In genomic region chr2:171260471-171261424, GRCh38 we compare ENCODE assay signal across 10 cellular contexts.
DNase-seq lines count a peak whose midpoint lies in the region; ATAC-seq, FAIRE-seq and TF ChIP-seq lines count a peak whose summit lies in the region.
"Had no signal": no experiment of that assay in that cellular context is flagged by ENCODE, and none has a peak within 500 bp of the region (broad histone marks: within the 10 kb centered on the region; RNA-seq: fewer than 3 reads in every experiment).

No MANE protein-coding gene starts in this region.

- FAIRE-seq in GM18507 (lab: Jason Lieb, UNC), result peak; percentile 72

- POLR2A ChIA-PET in activated CD4-positive, alpha-beta T cell treated with anti-CD3 and anti-CD28 coated beads, Interleukin-2, amount 10 ng/mL, durations not matched to agents 7 days and 5 days (lab: Charles Lee), result interaction anchor here (1.2 kb wide), 1 partner anchor 59 kb away, joined by 3 read pairs; no protein-coding TSS in a partner anchor

- CTCF ChIA-PET in activated CD4-positive, alpha-beta T cell treated with anti-CD3 and anti-CD28 coated beads, Interleukin-2, amount 10 ng/mL, durations not matched to agents 7 days and 5 days (lab: Charles Lee), result interaction anchor here (0.6 to 1.0 kb wide), 3 partner anchors 31 to 332 kb away, joined by 3 read pairs; partner anchors contain the start of gene GORASP2

- peaks cover 23% of the 10 kb centered on the region for H3K4me1 Mint-ChIP-seq in activated CD4-positive, alpha-beta T cell treated with anti-CD3 and anti-CD28 coated beads, Interleukin-2, amount 10 ng/mL, durations not matched to agents 7 days and 5 days
- peaks cover 16% of the 10 kb centered on the region for H3K4me1 Mint-ChIP-seq in CD14-positive monocyte

- no peak for TF ChIP-seq CTCF in CD14-positive monocyte (IDR thresholded peaks at IDR 0.05)

- H3K9me3 Mint-ChIP-seq in activated CD4-positive, alpha-beta T cell treated with anti-CD3 and anti-CD28 coated beads, Interleukin-2, amount 10 ng/mL, durations not matched to agents 7 days and 5 days, result peaks cover 3% of the 10 kb centered on the region
- H3K9me3 Mint-ChIP-seq in CD14-positive monocyte, result peaks cover 0 to 6% (median 3%) of the 10 kb centered on the region in 7 donors

- H3K27ac Mint-ChIP-seq in activated CD4-positive, alpha-beta T cell treated with anti-CD3 and anti-CD28 coated beads, Interleukin-2, amount 10 ng/mL, durations not matched to agents 7 days and 5 days, result peak overlapping the region; percentile 38
- peak overlapping the region in 1 of 7 donors; percentile 11 for H3K27ac Mint-ChIP-seq in CD14-positive monocyte

- intact Hi-C loops in CD14-positive monocyte (cut with micrococcal nuclease), result loop anchor here in 1 of 2 donors (5.0 kb wide), 1 partner anchor 162 kb away; no protein-coding TSS in a partner anchor

- H3K36me3 Mint-ChIP-seq in activated CD4-positive, alpha-beta T cell treated with anti-CD3 and anti-CD28 coated beads, Interleukin-2, amount 10 ng/mL, durations not matched to agents 7 days and 5 days (ENCODE audit: low read depth), result peaks cover 4% of the 10 kb centered on the region
- H3K36me3 Mint-ChIP-seq in CD14-positive monocyte, result no peaks in the 10 kb centered on the region

- no peak overlapping the region for H3K4me3 Mint-ChIP-seq in activated CD4-positive, alpha-beta T cell treated with anti-CD3 and anti-CD28 coated beads, Interleukin-2, amount 10 ng/mL, durations not matched to agents 7 days and 5 days
- peak overlapping the region in 1 of 2 donors; percentile 56 for H3K4me3 Mint-ChIP-seq in CD14-positive monocyte

- DNase-seq in GM18507 (ENCODE audit: extremely low spot score, insufficient read length, low read depth) (no peak), NCI-H2227 (lab: John Stamatoyannopoulos, UW; ENCODE audit: unreplicated experiment) (no peak), CD14-positive monocyte (ENCODE audit: low spot score) (no peak), epidermal melanocyte (ENCODE audit: insufficient read length, low spot score) (no peak), putamen (ENCODE audit: low spot score) (no peak)
- no peak for DNase-seq in activated CD4-positive, alpha-beta T cell treated with anti-CD3 and anti-CD28 coated beads, Interleukin-2, amount 10 ng/mL, durations not matched to agents 7 days and 5 days
- DNase-seq in stimulated activated CD4-positive, alpha-beta T cell treated with anti-CD3 and anti-CD28 coated beads, Interleukin-12 subunit alpha, Interleukin-12 subunit beta, amount 100 ng/mL, for 48 hours (ENCODE audit: low read depth in 2 of 3, low spot score in 1 of 3), result peak; percentile 14 to 39 (median 28)
- DNase-seq: amniotic stem cell, Peyer's patch had no signal

- no peaks in the 10 kb centered on the region for H3K27me3 Mint-ChIP-seq in activated CD4-positive, alpha-beta T cell treated with anti-CD3 and anti-CD28 coated beads, Interleukin-2, amount 10 ng/mL, durations not matched to agents 7 days and 5 days
- H3K27me3 Mint-ChIP-seq in CD14-positive monocyte (ENCODE audit: low read depth in 3 of 3), result peaks cover 1 to 3% (median 2%) of the 10 kb centered on the region in 3 donors

- peak; percentile 43 for ATAC-seq in HG03565 (IDR thresholded peaks at IDR 0.05; ENCODE audit: unreplicated experiment)

Comparison
In these comparisons a context has a peak if more than half of its experiments do, and no peak if none do; other contexts are left out.
1. DNase-seq: peak in stimulated activated CD4-positive, alpha-beta T cell treated with anti-CD3 and anti-CD28 coated beads, Interleukin-12 subunit alpha, Interleukin-12 subunit beta, amount 100 ng/mL, for 48 hours (3 of 3); none in GM18507 (single experiment), activated CD4-positive, alpha-beta T cell treated with anti-CD3 and anti-CD28 coated beads, Interleukin-2, amount 10 ng/mL, durations not matched to agents 7 days and 5 days (single experiment), NCI-H2227 (single experiment), CD14-positive monocyte (single experiment), epidermal melanocyte (single experiment) and putamen (single experiment).